In genomic region chrX:9352243-9352642, GRCh38 we compare ENCODE assay signal across 8 cellular contexts.
DNase-seq lines count a peak whose midpoint lies in the region; ATAC-seq, FAIRE-seq and TF ChIP-seq lines count a peak whose summit lies in the region.

No MANE protein-coding gene starts in this region.

- peak overlapping the region; percentile 59 for H3K4me2 ChIP-seq in Karpas-422 (ENCODE audit: low read depth, low read length, poor library complexity, severe bottlenecking)

- peak; percentile 23 for DNase-seq in GM13977 (ENCODE audit: low spot score)
- DNase-seq in Karpas-422, result peak; percentile 62
- no peak for DNase-seq in fibroblast of pulmonary artery (ENCODE audit: low read depth)
- DNase-seq in ureter (ENCODE audit: low spot score), result no peak
- no peak for DNase-seq in midbrain (lab: John Stamatoyannopoulos, UW)
- DNase-seq in small intestine, result no peak
- DNase-seq in H4 (ENCODE audit: low spot score), result no peak

- H3K79me2 ChIP-seq in Karpas-422 (ENCODE audit: low read length), result no peaks in the 10 kb centered on the region

- H3K9me3 ChIP-seq in Karpas-422 (ENCODE audit: low read length) (no peaks in the 10 kb centered on the region), small intestine (ENCODE audit: control insufficient read depth, low read depth) (no peaks in the 10 kb centered on the region)

- H3K4me1 ChIP-seq in Karpas-422 (ENCODE audit: low read length) (peaks cover 22% of the 10 kb centered on the region), small intestine (ENCODE audit: control insufficient read depth in 2 of 2, insufficient read depth in 1 of 2, low read depth in 1 of 2, low read length in 1 of 2) (no peaks in the 10 kb centered on the region)

- no peaks in the 10 kb centered on the region for H3K27me3 ChIP-seq in Karpas-422 (ENCODE audit: low read length)
- no peaks in the 10 kb centered on the region for H3K27me3 ChIP-seq in small intestine (ENCODE audit: control insufficient read depth in 2 of 2, insufficient read depth in 2 of 2, low read length in 2 of 2)

- in situ Hi-C loops in GM13977 (cut with MboI; ENCODE audit: low pct_unique_long_range_greater_than_20kb, low sequenced_read_pairs, unreplicated experiment), result loop anchor here (25.0 kb wide), 1 partner anchor 335 kb away; no protein-coding TSS in a partner anchor

- no peak for FAIRE-seq in small intestine (lab: Jason Lieb, UNC)

- 0 out of 2 replicates have a peak overlapping the region, but pooled peaks have one; percentile 8 for H3K9ac ChIP-seq in Karpas-422 (ENCODE audit: low read length)

- H2AFZ ChIP-seq in Karpas-422 (ENCODE audit: low read length), result peak overlapping the region; percentile 30

- H3K4me3 ChIP-seq in Karpas-422 (ENCODE audit: low read length), result peak overlapping the region; percentile 42; the same call in 1 of the 2 replicates
- H3K4me3 ChIP-seq in fibroblast of pulmonary artery (replicated peaks; ENCODE audit: low read depth, low read length), result peak overlapping the region; percentile 27
- no peak overlapping the region for H3K4me3 ChIP-seq in small intestine (ENCODE audit: low read depth in 1 of 2, low read length in 2 of 2)

- H3K36me3 ChIP-seq in Karpas-422 (ENCODE audit: insufficient read depth, low read length) (no peaks in the 10 kb centered on the region), small intestine (ENCODE audit: control insufficient read depth in 2 of 2, insufficient read depth in 2 of 2, low read length in 2 of 2) (no peaks in the 10 kb centered on the region)

- ATAC-seq in GM21576 (IDR thresholded peaks at IDR 0.05; ENCODE audit: unreplicated experiment), result peak; percentile 77

- H3K9me2 ChIP-seq in Karpas-422 (replicated peaks; ENCODE audit: insufficient read depth, low read length), result no peaks in the 10 kb centered on the region

- H4K20me1 ChIP-seq in Karpas-422 (ENCODE audit: insufficient read depth, low read depth, low read length), result no peaks in the 10 kb centered on the region

- TF ChIP-seq CTCF in GM13977 (IDR thresholded peaks at IDR 0.05; ENCODE audit: extremely low read depth, insufficient read depth, missing control alignments) (no peak), fibroblast of pulmonary artery (IDR thresholded peaks at IDR 0.05; ENCODE audit: low read length, missing control alignments) (no peak)

- WGBS in small intestine, 3 donors, result 34 to 55% (median 38%) methylated on average over 4 of the region's 4 CpGs

- H3K27ac ChIP-seq in Karpas-422 (ENCODE audit: low read length), result peak overlapping the region; percentile 59
- H3K27ac ChIP-seq in small intestine (ENCODE audit: low read depth in 1 of 2, low read length in 1 of 2), result peak overlapping the region in 1 of 2 donors; percentile 79

Comparison
In these comparisons a context has a peak if more than half of its experiments do, and no peak if none do; other contexts are left out.
1. DNase-seq: peak in GM13977 (single experiment) and Karpas-422 (single experiment); none in fibroblast of pulmonary artery (single experiment), ureter (single experiment), midbrain (single experiment), small intestine (single experiment) and H4 (single experiment).
2. H3K4me3 ChIP-seq: peak in Karpas-422 (single experiment) and fibroblast of pulmonary artery (single experiment); none in small intestine (0 of 2).